In the genomic region with DNA sequence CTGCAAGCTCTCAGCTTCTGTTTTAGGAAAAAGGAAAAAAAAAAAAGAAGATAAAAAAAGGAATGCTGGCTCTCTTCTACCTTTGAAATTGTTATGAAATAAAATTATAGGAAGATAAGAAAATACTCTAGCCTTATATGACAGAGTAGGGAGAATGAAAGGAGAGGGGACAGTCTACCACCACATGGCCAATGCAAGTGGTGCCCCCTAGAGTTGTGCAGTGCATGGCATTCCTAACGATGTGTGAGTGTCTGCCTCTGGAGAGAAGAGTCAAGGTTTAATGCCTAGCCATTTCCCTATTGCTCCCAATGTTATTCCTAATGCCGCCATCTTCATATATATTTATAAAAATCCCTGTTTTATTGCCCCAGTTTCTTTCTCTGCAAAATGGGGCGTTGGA, we compare ENCODE assay signal across 22 cellular contexts.
"Had no signal": no experiment of that assay in that cellular context is flagged by ENCODE, and none has a peak within 500 bp of the region (broad histone marks: within the 10 kb centered on the region; RNA-seq: fewer than 3 reads in every experiment).

No MANE protein-coding gene starts in this region.

- H3K27ac ChIP-seq: heart right ventricle, left ventricle myocardium inferior, lower lobe of right lung, neutrophil, right atrium auricular region, stomach, suprapubic skin, thyroid gland, upper lobe of left lung, vagina had no signal

- H3K4me1 ChIP-seq: heart right ventricle, left ventricle myocardium inferior, lower lobe of right lung, right atrium auricular region, stomach, suprapubic skin, thyroid gland, upper lobe of left lung, vagina had no signal

- H3K27me3 Mint-ChIP-seq: naive B cell had no signal

- H3K4me1 Mint-ChIP-seq: immature natural killer cell, naive B cell had no signal

- H3K27ac Mint-ChIP-seq: immature natural killer cell, naive B cell had no signal

- ATAC-seq: esophagus mucosa, heart right ventricle, left cardiac atrium, lower lobe of right lung had no signal

- H3K4me3 Mint-ChIP-seq: immature natural killer cell, naive B cell, nephron had no signal

- H3K27me3 ChIP-seq: neutrophil, right atrium auricular region, stomach, suprapubic skin, thyroid gland, upper lobe of left lung, vagina had no signal

- H3K4me3 ChIP-seq: dorsolateral prefrontal cortex, heart right ventricle, left ventricle myocardium inferior, lower lobe of right lung, right atrium auricular region, stomach, suprapubic skin, thyroid gland, upper lobe of left lung, vagina had no signal

- H3K9me3 ChIP-seq: lower lobe of right lung, neutrophil, suprapubic skin, thyroid gland, upper lobe of left lung, vagina had no signal

- DNase-seq: cortex of kidney; effector CD8-positive, alpha-beta T cell; heart right ventricle; immature natural killer cell; kidney; left cardiac atrium; left ventricle myocardium inferior; lower lobe of right lung; naive B cell; small intestine; stimulated activated CD4-positive, alpha-beta T cell treated with anti-CD3 and anti-CD28 coated beads, Interleukin-12 subunit alpha, Interleukin-12 subunit beta, amount 100 ng/mL, for 4 hours; stimulated activated naive CD4-positive, alpha-beta T cell; stomach; thyroid gland; upper lobe of left lung had no signal

- H3K36me3 ChIP-seq: heart right ventricle, left ventricle myocardium inferior, lower lobe of right lung, neutrophil, right atrium auricular region, stomach, suprapubic skin, thyroid gland, upper lobe of left lung, vagina had no signal

- H3K36me3 Mint-ChIP-seq: immature natural killer cell, naive B cell had no signal
